In genomic region chr16:53504161-53504663, GRCh38 we compare ENCODE assay signal across 8 cellular contexts.
DNase-seq lines count a peak whose midpoint lies in the region; ATAC-seq and TF ChIP-seq lines count a peak whose summit lies in the region.

No MANE protein-coding gene starts in this region.

- no peaks in the 10 kb centered on the region for H3F3A ChIP-seq in OCI-LY1 (ENCODE audit: insufficient read depth, low read length)

- H4K20me1 ChIP-seq in OCI-LY1 (ENCODE audit: insufficient read depth, low read length) = no peaks in the 10 kb centered on the region

- no peaks in the 10 kb centered on the region for H3K36me3 ChIP-seq in OCI-LY1 (ENCODE audit: insufficient read depth, low read length)

- TF ChIP-seq CTCF in OCI-LY1 (IDR thresholded peaks at IDR 0.05; ENCODE audit: low read length) = no peak
- no peak for TF ChIP-seq CTCF in retinal pigment epithelial cell (conservative IDR thresholded peaks at IDR 0.05; ENCODE audit: low read depth, low read length)

- H3K79me2 ChIP-seq in OCI-LY1 (ENCODE audit: insufficient read depth, low read length) = no peaks in the 10 kb centered on the region

- peak; percentile 55 for DNase-seq in GM04503 (ENCODE audit: low read depth)
- peak; percentile 45 for DNase-seq in hepatic stellate cell (ENCODE audit: low spot score)
- DNase-seq in retinal pigment epithelial cell (ENCODE audit: low read depth) = peak; percentile 41
- DNase-seq in iPS-NIHi11 (ENCODE audit: low spot score) = no peak
- DNase-seq in cerebellar nuclear complex (lab: John Stamatoyannopoulos, UW) = no peak

- H3K4me3 ChIP-seq in OCI-LY1 (ENCODE audit: low read depth, low read length, poor library complexity, severe bottlenecking) (peak overlapping the region; percentile 83), retinal pigment epithelial cell (ENCODE audit: low read length) (peak overlapping the region; percentile 62)

- H2AFZ ChIP-seq in OCI-LY1 (ENCODE audit: low read length) = no peak overlapping the region

- no peaks in the 10 kb centered on the region for H3K9me3 ChIP-seq in OCI-LY1 (ENCODE audit: low read length)

- peak overlapping the region; percentile 82 for H3K9ac ChIP-seq in OCI-LY1 (ENCODE audit: low read length)

- peaks cover 19% of the 10 kb centered on the region for H3K4me1 ChIP-seq in OCI-LY1 (ENCODE audit: insufficient read depth, low read length, severe bottlenecking)

- H3K9me2 ChIP-seq in OCI-LY1 (ENCODE audit: low read depth, low read length) = no peaks in the 10 kb centered on the region

- H3K4me2 ChIP-seq in OCI-LY1 (ENCODE audit: low read length) = peak overlapping the region; percentile 87

- ATAC-seq in HG02938 (IDR thresholded peaks at IDR 0.05; ENCODE audit: unreplicated experiment) = no peak

- peaks cover 5% of the 10 kb centered on the region for H3K27me3 ChIP-seq in OCI-LY1 (ENCODE audit: insufficient read depth, low read length)

- H3K27ac ChIP-seq in OCI-LY1 (ENCODE audit: low read depth, low read length, poor library complexity, severe bottlenecking) = no peak overlapping the region
- peak overlapping the region; percentile 93 for H3K27ac ChIP-seq in angular gyrus (ENCODE audit: low read depth, low read length)

Comparison
In these comparisons a context has a peak if more than half of its experiments do, and no peak if none do; other contexts are left out.
1. DNase-seq: peak in GM04503 (single experiment), hepatic stellate cell (single experiment) and retinal pigment epithelial cell (single experiment); none in iPS-NIHi11 (single experiment) and cerebellar nuclear complex (0 of 2).